Comparison of ENCODE assay signal across 1 cellular context in genomic region chr3:50604628-50605588, GRCh38.
TF ChIP-seq lines count a peak whose summit lies in the region.

No MANE protein-coding gene starts in this region.

TF ChIP-seq in K562, 482 proteins besides CTCF, POLR2A, EP300 and RAD21 (continued from another document and continues in another):
- TF ChIP-seq POU5F1 (IDR thresholded peaks at IDR 0.05; ENCODE audit: borderline replicate concordance, low read depth, low read length, partially characterized antibody) (no peak), NFRKB (IDR thresholded peaks at IDR 0.05; ENCODE audit: low read depth) (no peak), GATA2 (CRISPR knock-in tag; IDR thresholded peaks at IDR 0.05) (no peak), NFATC3 (IDR thresholded peaks at IDR 0.05) (no peak), PHTF2 (CRISPR knock-in tag; IDR thresholded peaks at IDR 0.05) (no peak), HDGF (IDR thresholded peaks at IDR 0.05) (no peak), CBX1 (IDR thresholded peaks at IDR 0.05; ENCODE audit: low read depth) (no peak), GTF2A2 (tag; IDR thresholded peaks at IDR 0.05) (no peak), FOXK2 (conservative IDR thresholded peaks at IDR 0.05 in 1 of 2, IDR thresholded peaks at IDR 0.05 in 1 of 2; ENCODE audit: low read depth in 2 of 2) (no peak), ZSCAN29 (IDR thresholded peaks at IDR 0.05) (no peak), TRIM25 (IDR thresholded peaks at IDR 0.05; ENCODE audit: borderline replicate concordance) (no peak), ZNF778 (CRISPR knock-in tag; IDR thresholded peaks at IDR 0.05) (no peak), ZNF561 (CRISPR knock-in tag; conservative IDR thresholded peaks at IDR 0.05) (no peak), DMBX1 (CRISPR knock-in tag; IDR thresholded peaks at IDR 0.05; ENCODE audit: borderline replicate concordance) (peak; percentile 47; the same call in 1 of the 2 replicates), SIN3A (IDR thresholded peaks at IDR 0.05; ENCODE audit: borderline replicate concordance in 2 of 2, control insufficient read depth in 1 of 2, low read depth in 2 of 2, low read length in 2 of 2) (no peak), ZNF707 (CRISPR knock-in tag; conservative IDR thresholded peaks at IDR 0.05) (no peak), L3MBTL2 (IDR thresholded peaks at IDR 0.05) (no peak), ETS2 (tag; IDR thresholded peaks at IDR 0.05; ENCODE audit: borderline replicate concordance, poor library complexity, severe bottlenecking) (no peak), MCM2 (IDR thresholded peaks at IDR 0.05; ENCODE audit: low read depth) (no peak), ZNF644 (tag; IDR thresholded peaks at IDR 0.05; ENCODE audit: low read depth) (no peak), RFX5 (IDR thresholded peaks at IDR 0.05; ENCODE audit: low read depth, low read length) (no peak), HDAC3 (IDR thresholded peaks at IDR 0.05; ENCODE audit: borderline replicate concordance, partially characterized antibody) (no peak), TEAD1 (CRISPR knock-in tag; IDR thresholded peaks at IDR 0.05) (no peak), RBFOX2 (IDR thresholded peaks at IDR 0.05; ENCODE audit: low read depth, low read length) (peak; percentile 62), SREBF1 (IDR thresholded peaks at IDR 0.05; ENCODE audit: borderline replicate concordance, low read depth, low read length) (no peak), ZNF436 (CRISPR knock-in tag; IDR thresholded peaks at IDR 0.05) (no peak), EP400 (IDR thresholded peaks at IDR 0.05) (no peak), ZNF143 (CRISPR knock-in tag; IDR thresholded peaks at IDR 0.05) (no peak), ZNF586 (CRISPR knock-in tag; conservative IDR thresholded peaks at IDR 0.05) (0 out of 2 replicates have a peak, but pooled peaks have one; percentile 44), NR1H2 (CRISPR knock-in tag; IDR thresholded peaks at IDR 0.05) (no peak), KAT7 (CRISPR knock-in tag; IDR thresholded peaks at IDR 0.05; ENCODE audit: borderline replicate concordance) (peak; percentile 48; the same call in 1 of the 2 replicates), PPARD (CRISPR knock-in tag; IDR thresholded peaks at IDR 0.05) (no peak), NR2C2 (CRISPR knock-in tag; IDR thresholded peaks at IDR 0.05) (no peak), NR2C2 (tag; IDR thresholded peaks at IDR 0.05) (no peak), ZNF717 (CRISPR knock-in tag; IDR thresholded peaks at IDR 0.05) (no peak), ZNF699 (CRISPR knock-in tag; IDR thresholded peaks at IDR 0.05; ENCODE audit: insufficient replicate concordance) (no peak), U2AF1 (optimal IDR thresholded peaks at IDR 0.05; ENCODE audit: low read depth, low read length) (no peak), TRIM24 (IDR thresholded peaks at IDR 0.05) (no peak), ZSCAN32 (CRISPR knock-in tag; IDR thresholded peaks at IDR 0.05) (peak; percentile 2; the same call in 1 of the 2 replicates), ELF4 (CRISPR knock-in tag; IDR thresholded peaks at IDR 0.05) (peak; percentile 77; the same call in 1 of the 2 replicates), ZBTB33 (CRISPR knock-in tag; IDR thresholded peaks at IDR 0.05) (peak; percentile 96)
- TF ChIP-seq, protein P1, sequence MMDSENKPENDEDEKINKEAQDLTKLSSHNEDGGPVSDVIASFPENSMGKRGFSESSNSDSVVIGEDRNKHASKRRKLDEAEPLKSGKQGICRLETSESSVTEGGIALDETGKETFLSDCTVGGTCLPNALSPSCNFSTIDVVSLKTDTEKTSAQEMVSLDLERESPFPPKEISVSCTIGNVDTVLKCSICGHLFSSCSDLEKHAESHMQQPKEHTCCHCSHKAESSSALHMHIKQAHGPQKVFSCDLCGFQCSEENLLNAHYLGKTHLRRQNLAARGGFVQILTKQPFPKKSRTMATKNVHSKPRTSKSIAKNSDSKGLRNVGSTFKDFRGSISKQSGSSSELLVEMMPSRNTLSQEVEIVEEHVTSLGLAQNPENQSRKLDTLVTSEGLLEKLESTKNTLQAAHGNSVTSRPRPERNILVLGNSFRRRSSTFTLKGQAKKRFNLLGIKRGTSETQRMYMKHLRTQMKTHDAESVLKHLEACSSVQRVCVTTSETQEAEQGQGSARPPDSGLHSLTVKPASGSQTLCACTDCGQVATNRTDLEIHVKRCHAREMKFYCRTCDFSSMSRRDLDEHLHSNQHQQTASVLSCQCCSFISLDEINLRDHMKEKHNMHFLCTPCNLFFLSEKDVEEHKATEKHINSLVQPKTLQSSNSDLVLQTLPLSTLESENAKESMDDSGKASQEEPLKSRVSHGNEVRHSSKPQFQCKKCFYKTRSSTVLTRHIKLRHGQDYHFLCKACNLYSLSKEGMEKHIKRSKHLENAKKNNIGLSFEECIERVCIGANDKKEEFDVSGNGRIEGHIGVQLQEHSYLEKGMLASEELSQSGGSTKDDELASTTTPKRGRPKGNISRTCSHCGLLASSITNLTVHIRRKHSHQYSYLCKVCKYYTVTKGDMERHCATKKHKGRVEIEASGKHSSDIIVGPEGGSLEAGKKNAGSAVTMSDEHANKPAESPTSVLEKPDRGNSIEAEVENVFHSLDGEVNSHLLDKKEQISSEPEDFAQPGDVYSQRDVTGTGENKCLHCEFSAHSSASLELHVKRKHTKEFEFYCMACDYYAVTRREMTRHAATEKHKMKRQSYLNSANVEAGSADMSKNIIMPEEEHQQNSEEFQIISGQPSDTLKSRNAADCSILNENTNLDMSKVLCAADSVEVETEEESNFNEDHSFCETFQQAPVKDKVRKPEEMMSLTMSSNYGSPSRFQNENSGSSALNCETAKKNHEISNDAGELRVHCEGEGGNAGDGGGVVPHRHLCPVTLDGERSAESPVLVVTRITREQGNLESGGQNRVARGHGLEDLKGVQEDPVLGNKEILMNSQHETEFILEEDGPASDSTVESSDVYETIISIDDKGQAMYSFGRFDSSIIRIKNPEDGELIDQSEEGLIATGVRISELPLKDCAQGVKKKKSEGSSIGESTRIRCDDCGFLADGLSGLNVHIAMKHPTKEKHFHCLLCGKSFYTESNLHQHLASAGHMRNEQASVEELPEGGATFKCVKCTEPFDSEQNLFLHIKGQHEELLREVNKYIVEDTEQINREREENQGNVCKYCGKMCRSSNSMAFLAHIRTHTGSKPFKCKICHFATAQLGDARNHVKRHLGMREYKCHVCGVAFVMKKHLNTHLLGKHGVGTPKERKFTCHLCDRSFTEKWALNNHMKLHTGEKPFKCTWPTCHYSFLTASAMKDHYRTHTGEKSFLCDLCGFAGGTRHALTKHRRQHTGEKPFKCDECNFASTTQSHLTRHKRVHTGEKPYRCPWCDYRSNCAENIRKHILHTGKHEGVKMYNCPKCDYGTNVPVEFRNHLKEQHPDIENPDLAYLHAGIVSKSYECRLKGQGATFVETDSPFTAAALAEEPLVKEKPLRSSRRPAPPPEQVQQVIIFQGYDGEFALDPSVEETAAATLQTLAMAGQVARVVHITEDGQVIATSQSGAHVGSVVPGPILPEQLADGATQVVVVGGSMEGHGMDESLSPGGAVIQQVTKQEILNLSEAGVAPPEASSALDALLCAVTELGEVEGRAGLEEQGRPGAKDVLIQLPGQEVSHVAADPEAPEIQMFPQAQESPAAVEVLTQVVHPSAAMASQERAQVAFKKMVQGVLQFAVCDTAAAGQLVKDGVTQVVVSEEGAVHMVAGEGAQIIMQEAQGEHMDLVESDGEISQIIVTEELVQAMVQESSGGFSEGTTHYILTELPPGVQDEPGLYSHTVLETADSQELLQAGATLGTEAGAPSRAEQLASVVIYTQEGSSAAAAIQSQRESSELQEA (IDR thresholded peaks at IDR 0.05; ENCODE audit: low read depth) = no peak
- TF ChIP-seq, protein P2, sequence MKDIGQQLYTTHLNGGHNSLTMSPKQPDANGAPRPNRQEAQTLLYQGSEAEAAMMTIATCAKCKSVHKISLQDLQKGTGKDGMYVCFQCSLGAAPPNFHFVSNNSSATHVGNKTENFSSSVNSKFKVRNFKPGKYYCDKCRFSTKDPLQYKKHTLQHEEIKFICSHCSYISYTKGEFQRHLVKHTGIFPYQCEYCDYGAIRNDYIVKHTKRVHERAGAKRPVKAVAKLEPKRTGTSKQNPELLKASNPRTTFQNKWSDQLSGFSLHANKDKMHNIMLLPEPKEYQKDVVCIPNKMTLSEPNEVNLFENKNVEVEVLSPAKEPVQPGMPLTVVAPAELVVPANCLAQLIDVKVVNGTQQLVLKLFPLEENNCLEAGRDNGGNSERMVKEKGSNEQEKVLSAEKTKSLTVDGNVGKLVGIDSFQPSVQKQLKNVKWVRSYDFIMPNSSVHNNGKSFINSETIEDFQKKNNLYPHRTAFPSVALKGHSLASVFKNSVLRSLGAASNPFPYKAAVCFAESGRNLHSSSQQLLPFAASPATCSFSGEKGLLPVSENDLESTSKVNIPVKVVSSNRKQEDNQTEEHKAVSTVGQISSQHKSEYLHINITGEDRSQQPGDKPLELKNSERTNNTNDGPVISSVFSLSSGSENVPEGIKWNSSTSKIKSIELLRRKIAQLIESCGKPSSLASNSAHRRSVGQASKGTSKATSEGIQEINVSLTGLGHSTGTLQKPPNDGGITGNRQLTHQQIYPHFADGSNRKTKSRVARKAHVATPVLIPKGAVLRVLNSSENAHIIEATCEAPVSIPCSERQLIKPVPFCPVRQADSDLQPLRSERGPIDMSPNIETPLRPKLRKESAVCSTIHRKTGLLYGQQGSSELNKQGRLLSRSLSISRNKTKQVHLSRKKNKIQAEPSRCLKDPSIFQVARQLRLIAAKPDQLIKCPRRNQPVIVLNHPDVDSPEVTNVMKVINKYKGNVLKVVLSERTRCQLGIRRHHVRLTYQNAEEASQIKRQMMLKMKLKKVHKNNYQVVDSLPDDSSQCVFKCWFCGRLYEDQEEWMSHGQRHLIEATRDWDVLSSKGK (CRISPR knock-in tag; IDR thresholded peaks at IDR 0.05) = peak; percentile 66; the same call in 1 of the 2 replicates
- TF ChIP-seq, protein P3, sequence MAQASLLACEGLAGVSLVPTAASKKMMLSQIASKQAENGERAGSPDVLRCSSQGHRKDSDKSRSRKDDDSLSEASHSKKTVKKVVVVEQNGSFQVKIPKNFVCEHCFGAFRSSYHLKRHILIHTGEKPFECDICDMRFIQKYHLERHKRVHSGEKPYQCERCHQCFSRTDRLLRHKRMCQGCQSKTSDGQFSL (CRISPR knock-in tag; IDR thresholded peaks at IDR 0.05) = no peak
- TF ChIP-seq, protein P3 (tag; IDR thresholded peaks at IDR 0.05) = no peak
- TF ChIP-seq, protein P4, sequence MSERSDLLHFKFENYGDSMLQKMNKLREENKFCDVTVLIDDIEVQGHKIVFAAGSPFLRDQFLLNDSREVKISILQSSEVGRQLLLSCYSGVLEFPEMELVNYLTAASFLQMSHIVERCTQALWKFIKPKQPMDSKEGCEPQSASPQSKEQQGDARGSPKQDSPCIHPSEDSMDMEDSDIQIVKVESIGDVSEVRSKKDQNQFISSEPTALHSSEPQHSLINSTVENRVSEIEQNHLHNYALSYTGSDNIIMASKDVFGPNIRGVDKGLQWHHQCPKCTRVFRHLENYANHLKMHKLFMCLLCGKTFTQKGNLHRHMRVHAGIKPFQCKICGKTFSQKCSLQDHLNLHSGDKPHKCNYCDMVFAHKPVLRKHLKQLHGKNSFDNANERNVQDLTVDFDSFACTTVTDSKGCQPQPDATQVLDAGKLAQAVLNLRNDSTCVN (CRISPR knock-in tag; IDR thresholded peaks at IDR 0.05) = peak; percentile 94
- TF ChIP-seq, protein P5, sequence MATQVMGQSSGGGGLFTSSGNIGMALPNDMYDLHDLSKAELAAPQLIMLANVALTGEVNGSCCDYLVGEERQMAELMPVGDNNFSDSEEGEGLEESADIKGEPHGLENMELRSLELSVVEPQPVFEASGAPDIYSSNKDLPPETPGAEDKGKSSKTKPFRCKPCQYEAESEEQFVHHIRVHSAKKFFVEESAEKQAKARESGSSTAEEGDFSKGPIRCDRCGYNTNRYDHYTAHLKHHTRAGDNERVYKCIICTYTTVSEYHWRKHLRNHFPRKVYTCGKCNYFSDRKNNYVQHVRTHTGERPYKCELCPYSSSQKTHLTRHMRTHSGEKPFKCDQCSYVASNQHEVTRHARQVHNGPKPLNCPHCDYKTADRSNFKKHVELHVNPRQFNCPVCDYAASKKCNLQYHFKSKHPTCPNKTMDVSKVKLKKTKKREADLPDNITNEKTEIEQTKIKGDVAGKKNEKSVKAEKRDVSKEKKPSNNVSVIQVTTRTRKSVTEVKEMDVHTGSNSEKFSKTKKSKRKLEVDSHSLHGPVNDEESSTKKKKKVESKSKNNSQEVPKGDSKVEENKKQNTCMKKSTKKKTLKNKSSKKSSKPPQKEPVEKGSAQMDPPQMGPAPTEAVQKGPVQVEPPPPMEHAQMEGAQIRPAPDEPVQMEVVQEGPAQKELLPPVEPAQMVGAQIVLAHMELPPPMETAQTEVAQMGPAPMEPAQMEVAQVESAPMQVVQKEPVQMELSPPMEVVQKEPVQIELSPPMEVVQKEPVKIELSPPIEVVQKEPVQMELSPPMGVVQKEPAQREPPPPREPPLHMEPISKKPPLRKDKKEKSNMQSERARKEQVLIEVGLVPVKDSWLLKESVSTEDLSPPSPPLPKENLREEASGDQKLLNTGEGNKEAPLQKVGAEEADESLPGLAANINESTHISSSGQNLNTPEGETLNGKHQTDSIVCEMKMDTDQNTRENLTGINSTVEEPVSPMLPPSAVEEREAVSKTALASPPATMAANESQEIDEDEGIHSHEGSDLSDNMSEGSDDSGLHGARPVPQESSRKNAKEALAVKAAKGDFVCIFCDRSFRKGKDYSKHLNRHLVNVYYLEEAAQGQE (CRISPR knock-in tag; IDR thresholded peaks at IDR 0.05; ENCODE audit: low read depth) = 0 out of 2 replicates have a peak, but pooled peaks have one; percentile 43
